In the genomic region with DNA sequence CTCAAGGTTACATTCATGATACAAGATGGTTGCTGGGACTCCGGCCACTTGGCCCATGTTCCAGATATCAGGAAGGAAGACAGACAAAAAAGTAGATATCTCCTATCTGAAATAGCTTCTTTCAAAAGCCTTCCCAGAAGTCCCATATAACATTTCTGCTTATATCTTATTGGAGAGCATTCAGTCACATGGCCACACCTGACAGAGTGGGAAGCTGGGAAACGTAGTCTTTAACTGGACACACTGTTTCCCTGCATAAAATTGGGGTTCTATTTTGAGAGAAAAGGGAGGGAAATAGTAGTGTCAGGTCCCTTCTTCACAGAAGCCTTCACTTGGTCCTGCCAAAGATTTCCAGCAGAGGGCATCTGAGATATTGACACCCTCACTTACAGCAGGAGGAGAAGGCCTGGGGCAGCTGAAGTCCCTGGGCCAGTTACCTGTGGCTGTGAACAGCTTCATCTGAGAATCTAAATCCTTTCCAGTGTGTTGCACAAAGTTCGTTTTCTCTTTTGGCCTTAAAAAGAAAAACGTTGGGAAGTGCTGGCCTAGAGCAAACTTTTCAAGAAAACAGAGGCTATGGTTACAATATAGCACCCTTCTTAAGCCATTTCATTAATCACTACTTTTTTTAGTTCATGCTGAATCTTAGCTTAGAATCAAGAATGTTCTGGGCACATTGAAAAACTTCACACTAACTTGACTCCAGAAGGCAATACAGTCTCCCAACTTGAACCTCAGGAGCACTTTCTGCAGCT, we compare ENCODE assay signal across 1 cellular context.
TF ChIP-seq lines count a peak whose summit lies in the region.

No MANE protein-coding gene starts in this region.

TF ChIP-seq in HEK293, 187 proteins besides CTCF, POLR2A, EP300 and RAD21 (continued from another document):
- no peak for TF ChIP-seq ZNF391 (tag by site-specific recombination; IDR thresholded peaks at IDR 0.05; ENCODE audit: borderline replicate concordance, low read depth)
- TF ChIP-seq, protein P1, sequence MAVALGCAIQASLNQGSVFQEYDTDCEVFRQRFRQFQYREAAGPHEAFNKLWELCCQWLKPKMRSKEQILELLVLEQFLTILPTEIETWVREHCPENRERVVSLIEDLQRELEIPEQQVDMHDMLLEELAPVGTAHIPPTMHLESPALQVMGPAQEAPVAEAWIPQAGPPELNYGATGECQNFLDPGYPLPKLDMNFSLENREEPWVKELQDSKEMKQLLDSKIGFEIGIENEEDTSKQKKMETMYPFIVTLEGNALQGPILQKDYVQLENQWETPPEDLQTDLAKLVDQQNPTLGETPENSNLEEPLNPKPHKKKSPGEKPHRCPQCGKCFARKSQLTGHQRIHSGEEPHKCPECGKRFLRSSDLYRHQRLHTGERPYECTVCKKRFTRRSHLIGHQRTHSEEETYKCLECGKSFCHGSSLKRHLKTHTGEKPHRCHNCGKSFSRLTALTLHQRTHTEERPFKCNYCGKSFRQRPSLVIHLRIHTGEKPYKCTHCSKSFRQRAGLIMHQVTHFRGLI (tag by site-specific recombination; IDR thresholded peaks at IDR 0.05), result no peak
- TF ChIP-seq EGR2 (tag by site-specific recombination; IDR thresholded peaks at IDR 0.05; ENCODE audit: low read depth), result no peak
- TF ChIP-seq, protein P2, sequence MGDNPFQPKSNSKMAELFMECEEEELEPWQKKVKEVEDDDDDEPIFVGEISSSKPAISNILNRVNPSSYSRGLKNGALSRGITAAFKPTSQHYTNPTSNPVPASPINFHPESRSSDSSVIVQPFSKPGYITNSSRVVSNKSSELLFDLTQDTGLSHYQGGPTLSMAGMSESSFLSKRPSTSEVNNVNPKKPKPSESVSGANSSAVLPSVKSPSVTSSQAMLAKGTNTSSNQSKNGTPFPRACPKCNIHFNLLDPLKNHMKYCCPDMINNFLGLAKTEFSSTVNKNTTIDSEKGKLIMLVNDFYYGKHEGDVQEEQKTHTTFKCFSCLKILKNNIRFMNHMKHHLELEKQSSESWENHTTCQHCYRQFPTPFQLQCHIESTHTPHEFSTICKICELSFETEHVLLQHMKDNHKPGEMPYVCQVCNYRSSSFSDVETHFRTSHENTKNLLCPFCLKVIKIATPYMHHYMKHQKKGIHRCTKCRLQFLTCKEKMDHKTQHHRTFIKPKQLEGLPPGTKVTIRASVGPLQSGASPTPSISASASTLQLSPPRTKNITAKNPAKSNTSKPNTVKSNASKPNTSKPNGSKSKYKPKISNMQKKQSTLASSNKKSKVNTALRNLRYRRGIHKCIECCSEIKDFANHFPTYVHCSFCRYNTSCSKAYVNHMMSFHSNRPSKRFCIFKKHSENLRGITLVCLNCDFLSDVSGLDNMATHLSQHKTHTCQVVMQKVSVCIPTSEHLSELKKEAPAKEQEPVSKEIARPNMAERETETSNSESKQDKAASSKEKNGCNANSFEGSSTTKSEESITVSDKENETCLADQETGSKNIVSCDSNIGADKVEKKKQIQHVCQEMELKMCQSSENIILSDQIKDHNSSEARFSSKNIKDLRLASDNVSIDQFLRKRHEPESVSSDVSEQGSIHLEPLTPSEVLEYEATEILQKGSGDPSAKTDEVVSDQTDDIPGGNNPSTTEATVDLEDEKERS (tag by site-specific recombination; IDR thresholded peaks at IDR 0.05), result no peak
TF ChIP-seq in HEK293: peak in this region for 0.
